8 cellular contexts compared by ENCODE assay signal in genomic region chr1:147515046-147515869, GRCh38. TPM values are rescaled to one million over a fixed set of nuclear protein-coding genes. Genes with fewer than 3 reads are reported as not detected.
DNase-seq lines count a peak whose midpoint lies in the region; ATAC-seq and TF ChIP-seq lines count a peak whose summit lies in the region.

No MANE protein-coding gene starts in this region.

- H3K9me2 ChIP-seq in SU-DHL-6 (replicated peaks; ENCODE audit: insufficient read depth, low read length) = no peaks in the 10 kb centered on the region

- no peaks in the 10 kb centered on the region for H4K20me1 ChIP-seq in SU-DHL-6 (ENCODE audit: low read depth, low read length)

- H3K36me3 ChIP-seq in SU-DHL-6 (ENCODE audit: low read length) = no peaks in the 10 kb centered on the region

- H3K4me2 ChIP-seq in SU-DHL-6 (ENCODE audit: low read depth, low read length, poor library complexity, severe bottlenecking) = no peak overlapping the region

- TF ChIP-seq CTCF in SU-DHL-6 (IDR thresholded peaks at IDR 0.05; ENCODE audit: insufficient read depth, low read length, poor library complexity, severe bottlenecking) = no peak

- intact Hi-C loops in left ventricle myocardium superior (cut with micrococcal nuclease) (no loop called here), posterior vena cava (cut with DNase I) (no loop called here)

- ATAC-seq in left ventricle myocardium superior = peak; percentile 73

- H3K9ac ChIP-seq in SU-DHL-6 (ENCODE audit: low read length) = no peak overlapping the region

- no peak overlapping the region for H3K4me3 ChIP-seq in Jurkat, Clone E6-1 (ENCODE audit: low read length)
- no peak overlapping the region for H3K4me3 ChIP-seq in SU-DHL-6 (ENCODE audit: insufficient read depth, low read length, poor library complexity, severe bottlenecking)

- peak overlapping the region; percentile 26 for H2AFZ ChIP-seq in SU-DHL-6 (ENCODE audit: low read depth, low read length, severe bottlenecking)

- no peak overlapping the region for H3K27ac ChIP-seq in SU-DHL-6 (ENCODE audit: low read depth, low read length)

- no peaks in the 10 kb centered on the region for H3K79me2 ChIP-seq in SU-DHL-6 (ENCODE audit: insufficient read depth, low read length)

- no peaks in the 10 kb centered on the region for H3F3A ChIP-seq in SU-DHL-6 (ENCODE audit: insufficient read depth)

- DNase-seq in ACHN = peak; percentile 77
- DNase-seq in Jurkat, Clone E6-1 (ENCODE audit: low read depth, low spot score) = peak; percentile 55
- no peak for DNase-seq in left ventricle myocardium superior
- peak; percentile 53 for DNase-seq in ureter (ENCODE audit: low spot score)
- DNase-seq in D341Med (ENCODE audit: low spot score) = no peak
- DNase-seq in posterior vena cava (ENCODE audit: low spot score) = no peak
- no peak for DNase-seq in activated gamma-delta T cell (lab: John Stamatoyannopoulos, UW)

- in situ Hi-C loops in ACHN (cut with HindIII; ENCODE audit: low pct_ligation_motif_present, low pct_unique_long_range_greater_than_20kb, low sequenced_read_pairs) = no loop called here

- H3K9me3 ChIP-seq in SU-DHL-6 (ENCODE audit: insufficient read depth, low read length) = no peaks in the 10 kb centered on the region

- no peaks in the 10 kb centered on the region for H3K27me3 ChIP-seq in SU-DHL-6 (ENCODE audit: low read length)

RNA-seq across cellular contexts. Expression of gene BCL9, which starts 26.0 kb away (rescaled TPM):
- 19.5 TPM for polyA plus RNA-seq in Jurkat, Clone E6-1 (2012; ENCODE audit: insufficient read depth, insufficient read length)
- 8.9 TPM for total RNA-seq in left ventricle myocardium superior
- 30.7 TPM for total RNA-seq in ureter
- 10 to 100 TPM; 25.0 to 26.6 TPM for total RNA-seq in posterior vena cava

Comparison
In these comparisons a context has a peak if more than half of its experiments do, and no peak if none do; other contexts are left out.
1. DNase-seq: peak in ACHN (single experiment), Jurkat, Clone E6-1 (single experiment) and ureter (single experiment); none in left ventricle myocardium superior (single experiment), D341Med (single experiment), posterior vena cava (single experiment) and activated gamma-delta T cell (single experiment).